ENCODE assay signal across 6 cellular contexts in the genomic region with DNA sequence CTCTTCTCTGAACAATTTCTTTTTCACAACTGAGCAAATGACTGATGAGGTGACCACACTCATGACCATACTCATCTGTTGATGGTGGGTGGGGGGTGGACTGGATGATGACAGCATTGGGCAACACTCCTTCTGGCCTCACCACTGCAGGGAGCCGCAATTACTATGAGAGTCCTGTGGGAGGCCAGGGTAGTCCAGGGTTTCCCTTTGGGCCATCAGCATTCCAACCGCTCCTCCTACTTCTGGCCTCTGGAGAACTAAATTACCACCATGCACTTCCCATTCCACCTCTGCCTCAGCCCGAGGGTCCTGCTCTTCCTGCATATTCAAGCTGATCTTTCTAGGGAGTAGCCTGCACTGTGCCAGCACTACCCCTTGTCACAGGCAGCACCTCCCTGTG.
DNase-seq lines count a peak whose midpoint lies in the region; ATAC-seq, FAIRE-seq and TF ChIP-seq lines count a peak whose summit lies in the region.
"Not testable (repeated sequence)": the region's sequence is repeated elsewhere in the genome, so short reads cannot be mapped to it uniquely, and the experiment has no call there.

No MANE protein-coding gene starts in this region.

- H3K27ac ChIP-seq in K562 (ENCODE audit: extremely low read depth, low read depth, low read length); spleen: not testable (repeated sequence)

- not testable (repeated sequence) for FAIRE-seq in K562 (lab: Jason Lieb, UNC)

- not testable (repeated sequence) for H3K36me3 ChIP-seq in K562 (ENCODE audit: control insufficient read depth, insufficient read depth, low read length); spleen

- not testable (repeated sequence) for H3K27me3 ChIP-seq in K562 (ENCODE audit: control insufficient read depth in 2 of 2, insufficient read depth in 2 of 2, low read length in 2 of 2); spleen (replicated peaks in 1 of 7)

- POLR2A ChIA-PET in K562 (lab: Yijun Ruan, JAX): not testable (repeated sequence)

- ATAC-seq in K562: peak; percentile 68; the same call in 2 of the 3 replicates

- H2AFZ ChIP-seq in K562 (ENCODE audit: low read depth, low read length): not testable (repeated sequence)

- TF ChIP-seq RAD21 in K562 (CRISPR knock-in tag; conservative IDR thresholded peaks at IDR 0.05 in 1 of 2, IDR thresholded peaks at IDR 0.05 in 1 of 2): not testable (repeated sequence)

- DNase-seq in Daoy (ENCODE audit: low read depth) (peak; percentile 46), HT1080 (ENCODE audit: low read depth) (peak; percentile 27), NB4 (ENCODE audit: low read depth) (peak; percentile 28), SK-MEL-5 (ENCODE audit: low read depth, low spot score) (peak; percentile 33), spleen (peak; percentile 54)
- DNase-seq in K562 (ENCODE audit: extremely low read depth in 1 of 4, low spot score in 3 of 4): not testable (repeated sequence)

- not testable (repeated sequence) for H3K4me1 ChIP-seq in K562 (replicated peaks in 1 of 2; ENCODE audit: control insufficient read depth in 2 of 2, insufficient read depth in 2 of 2, low read length in 2 of 2); spleen

- in situ Hi-C loops in SK-MEL-5 (cut with HindIII; ENCODE audit: low pct_unique_long_range_greater_than_20kb, low sequenced_read_pairs); K562 (cut with MboI): not testable (repeated sequence)

- TF ChIP-seq EP300 in K562 (IDR thresholded peaks at IDR 0.05; ENCODE audit: low read length): not testable (repeated sequence)

- H3K9me3 ChIP-seq in K562 (replicated peaks; ENCODE audit: control insufficient read depth, insufficient read depth, low read depth, low read length): not testable (repeated sequence)
- H3K9me3 ChIP-seq in spleen: peaks cover 3 to 85% (median 49%) of the 10 kb centered on the region in 8 donors

- not testable (repeated sequence) for H3K9ac ChIP-seq in K562 (ENCODE audit: insufficient read depth in 1 of 2, low read depth in 2 of 2, low read length in 2 of 2)

- not testable (repeated sequence) for TF ChIP-seq CTCF in NB4 (IDR thresholded peaks at IDR 0.05; ENCODE audit: low read depth, low read length); K562 (IDR thresholded peaks at IDR 0.05 in 2 of 3, conservative IDR thresholded peaks at IDR 0.05 in 1 of 3; ENCODE audit: insufficient read depth in 2 of 3, low read depth in 1 of 3, low read length in 3 of 3); spleen (IDR thresholded peaks at IDR 0.05 in 8 of 11, conservative IDR thresholded peaks at IDR 0.05 in 3 of 11)

- intact Hi-C loops in K562 (cut with micrococcal nuclease); spleen (cut with DNase I; ENCODE audit: low total_unique reads): not testable (repeated sequence)

- not testable (repeated sequence) for H3K4me3 ChIP-seq in NB4 (ENCODE audit: low read depth, low read length); K562; spleen

- not testable (repeated sequence) for H3K4me2 ChIP-seq in K562 (ENCODE audit: insufficient read depth, low read length)

- BruUV-seq in K562 (replicated peaks; lab: Mats Ljungman, UMichigan): not testable (repeated sequence)

- CTCF ChIA-PET in K562 (lab: Yijun Ruan, JAX; ENCODE audit: low intra/inter-chr PET ratio): not testable (repeated sequence)

- not testable (repeated sequence) for H4K20me1 ChIP-seq in K562 (replicated peaks; ENCODE audit: control insufficient read depth, insufficient read depth, low read length)

- not testable (repeated sequence) for H3K79me2 ChIP-seq in K562 (ENCODE audit: control insufficient read depth, insufficient read depth, low read length)

- not testable (repeated sequence) for H3K9me1 ChIP-seq in K562 (ENCODE audit: control insufficient read depth, insufficient read depth, low read length)

- TF ChIP-seq POLR2A in NB4 (IDR thresholded peaks at IDR 0.05; ENCODE audit: extremely low read depth, insufficient read length); K562 (conservative IDR thresholded peaks at IDR 0.05); spleen (IDR thresholded peaks at IDR 0.05): not testable (repeated sequence)

- WGBS in K562 (ENCODE audit: insufficient coverage, low coverage, missing lambda C conversion rate): 10% methylated on average over 3 of the region's 3 CpGs
- 61 to 75% (median 74%) methylated on average over 3 of the region's 3 CpGs for WGBS in spleen, 5 donors

TF ChIP-seq in K562, 482 proteins besides CTCF, POLR2A, EP300 and RAD21:
- TF ChIP-seq, protein P1, sequence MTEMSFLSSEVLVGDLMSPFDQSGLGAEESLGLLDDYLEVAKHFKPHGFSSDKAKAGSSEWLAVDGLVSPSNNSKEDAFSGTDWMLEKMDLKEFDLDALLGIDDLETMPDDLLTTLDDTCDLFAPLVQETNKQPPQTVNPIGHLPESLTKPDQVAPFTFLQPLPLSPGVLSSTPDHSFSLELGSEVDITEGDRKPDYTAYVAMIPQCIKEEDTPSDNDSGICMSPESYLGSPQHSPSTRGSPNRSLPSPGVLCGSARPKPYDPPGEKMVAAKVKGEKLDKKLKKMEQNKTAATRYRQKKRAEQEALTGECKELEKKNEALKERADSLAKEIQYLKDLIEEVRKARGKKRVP (CRISPR knock-in tag; IDR thresholded peaks at IDR 0.05): peak; percentile 45; the same call in 1 of the 2 replicates
- peak; percentile 28; the same call in 1 of the 2 replicates for TF ChIP-seq CEBPG (CRISPR knock-in tag; IDR thresholded peaks at IDR 0.05)
- TF ChIP-seq CEBPG (tag; conservative IDR thresholded peaks at IDR 0.05 in 1 of 2, IDR thresholded peaks at IDR 0.05 in 1 of 2): peak; percentile 19 to 82; a peak in 3 of 4 replicates
